ENCODE assay signal across 14 cellular contexts in genomic region chr9:134670042-134670525, GRCh38. TPM values are rescaled to one million over a fixed set of nuclear protein-coding genes. Genes with fewer than 3 reads are reported as not detected.
A peak's percentile ranks its signal among the peaks of the same experiment; 100 is the strongest.
DNase-seq lines count a peak whose midpoint lies in the region; ATAC-seq, FAIRE-seq and TF ChIP-seq lines count a peak whose summit lies in the region.
"Had no signal": no experiment of that assay in that cellular context is flagged by ENCODE, and none has a peak within 500 bp of the region (broad histone marks: within the 10 kb centered on the region; RNA-seq: fewer than 3 reads in every experiment).

No MANE protein-coding gene starts in this region.

- H3K27me3 ChIP-seq in mammary epithelial cell (ENCODE audit: insufficient read depth, low read length): no peaks in the 10 kb centered on the region
- H3K27me3 ChIP-seq in mesendoderm (ENCODE audit: insufficient read depth, low read length, poor library complexity): no peaks in the 10 kb centered on the region

- H3K9ac ChIP-seq in mammary epithelial cell (ENCODE audit: insufficient read depth, low read length): no peak overlapping the region
- no peak overlapping the region for H3K9ac ChIP-seq in mesendoderm (ENCODE audit: low read length)
- H3K9ac ChIP-seq: KMS-11 had no signal

- H2BK5ac ChIP-seq in mesendoderm (ENCODE audit: low read length): no peak overlapping the region

- intact Hi-C loops in mammary epithelial cell (cut with micrococcal nuclease): no loop called here

- H3K9me3 ChIP-seq in A549 (peaks cover 5% of the 10 kb centered on the region; the same call in 2 of the 3 replicates), mammary epithelial cell (replicated peaks; ENCODE audit: insufficient read depth, low read length) (peaks cover 4% of the 10 kb centered on the region)

- peak overlapping the region; percentile 83 for H3K4me2 ChIP-seq in A549
- H3K4me2 ChIP-seq in mammary epithelial cell (ENCODE audit: insufficient read depth, low read depth, low read length): no peak overlapping the region
- no peak overlapping the region for H3K4me2 ChIP-seq in mesendoderm (ENCODE audit: low read length)
- H3K4me2 ChIP-seq: KMS-11 had no signal

- H2AFZ ChIP-seq in mammary epithelial cell (ENCODE audit: low read depth, low read length): no peak overlapping the region

- WGBS in A549 (ENCODE audit: missing lambda C conversion rate): 9% methylated on average over 6 of the region's 6 CpGs
- 13% methylated on average over 5 of the region's 6 CpGs for WGBS in mammary epithelial cell (ENCODE audit: low coverage, missing lambda C conversion rate)
- WGBS in mesendoderm (ENCODE audit: extremely low coverage, insufficient coverage, low lambda C conversion rate): no CpG with 5 or more reads among the region's 6 CpGs

- H3K4me3 ChIP-seq in A549 (no peak overlapping the region), mammary epithelial cell (replicated peaks in 1 of 3; ENCODE audit: insufficient read depth in 1 of 3, low read depth in 2 of 3, low read length in 3 of 3) (no peak overlapping the region), mesendoderm (ENCODE audit: low read length) (no peak overlapping the region)
- H3K4me3 ChIP-seq: coronary artery had no signal

- H3K36me3 ChIP-seq in mammary epithelial cell (ENCODE audit: insufficient read depth, low read length) (no peaks in the 10 kb centered on the region), mesendoderm (ENCODE audit: control insufficient read depth, insufficient read depth, low read length) (no peaks in the 10 kb centered on the region)

- dilution Hi-C loops in mammary epithelial cell (cut with HindIII; ENCODE audit: low sequenced_read_pairs): no loop called here

- ATAC-seq in A549 (peak; percentile 76 to 81), HG03280 (IDR thresholded peaks at IDR 0.05; ENCODE audit: unreplicated experiment) (no peak)
- ATAC-seq: activated T-helper 17 cell treated with anti-CD3 and anti-CD28 coated beads, Interleukin-2, amount 50 U/mL, for 72 hours had no signal

- no peak for FAIRE-seq in A549 (lab: Jason Lieb, UNC)

- in situ Hi-C loops in mammary epithelial cell (cut with MboI; ENCODE audit: low sequenced_read_pairs in 2 of 2): no loop called here

- no peak overlapping the region for H3K4ac ChIP-seq in mesendoderm (ENCODE audit: low read depth, low read length)

- TF ChIP-seq EP300 in A549 (IDR thresholded peaks at IDR 0.05): peak; percentile 69 to 78; a peak in 4 of 5 replicates

- peak; percentile 63 to 79 for DNase-seq in A549 (ENCODE audit: low read depth in 1 of 2, low spot score in 1 of 2)
- peak; percentile 78 for DNase-seq in HS-5 (ENCODE audit: low read depth)
- peak; percentile 42 for DNase-seq in mammary epithelial cell
- peak; percentile 82 for DNase-seq in mesendoderm
- no peak for DNase-seq in stimulated activated naive CD4-positive, alpha-beta T cell treated with Interleukin-2 at 50 U/mL for 16 hours (lab: John Stamatoyannopoulos, UW)
- DNase-seq in DMS79 (lab: John Stamatoyannopoulos, UW): no peak
- no peak for DNase-seq in DMS153 treated with DMSO at 0.1 percent for 48 hours (lab: John Stamatoyannopoulos, UW; ENCODE audit: unreplicated experiment)
- DNase-seq: ACHN; activated CD4-positive, CD25-positive, alpha-beta regulatory T cell; retina had no signal

- no peak overlapping the region for H2BK15ac ChIP-seq in mesendoderm (replicated peaks; ENCODE audit: low read depth)

- BruUV-seq in mammary epithelial cell (replicated peaks; lab: Mats Ljungman, UMichigan): no TSS peak

- TF ChIP-seq CTCF in A549 (IDR thresholded peaks at IDR 0.05) (no peak), mammary epithelial cell (conservative IDR thresholded peaks at IDR 0.05 in 1 of 2, IDR thresholded peaks at IDR 0.05 in 1 of 2; ENCODE audit: extremely low read depth in 1 of 2, insufficient read depth in 1 of 2, low read depth in 1 of 2, low read length in 2 of 2) (no peak)

- H2AK5ac ChIP-seq in mesendoderm (ENCODE audit: low read length): no peak overlapping the region

- H3K79me2 ChIP-seq in mammary epithelial cell (ENCODE audit: insufficient read depth, low read length) (no peaks in the 10 kb centered on the region), mesendoderm (ENCODE audit: control insufficient read depth, insufficient read depth, low read length) (peaks cover 37% of the 10 kb centered on the region)

- H3K4me1 ChIP-seq in A549 (peaks cover 42% of the 10 kb centered on the region), mammary epithelial cell (ENCODE audit: insufficient read depth, low read length) (no peaks in the 10 kb centered on the region), mesendoderm (ENCODE audit: control insufficient read depth, low read depth, low read length) (peaks cover 11% of the 10 kb centered on the region)

- H2BK120ac ChIP-seq in mesendoderm (ENCODE audit: low read depth, low read length): no peak overlapping the region

- TF ChIP-seq RAD21 in A549 (conservative IDR thresholded peaks at IDR 0.05 in 1 of 2, IDR thresholded peaks at IDR 0.05 in 1 of 2): peak in 1 of 2 experiments; percentile 10; a peak in 1 of 5 replicates

- no peak overlapping the region for H3K56ac ChIP-seq in mesendoderm (ENCODE audit: low read length)

- TF ChIP-seq POLR2A in A549 (IDR thresholded peaks at IDR 0.05; ENCODE audit: low read length): no peak

- H3K27ac ChIP-seq in A549 (peak overlapping the region; percentile 81 to 89), mammary epithelial cell (ENCODE audit: insufficient read depth, low read depth, low read length) (no peak overlapping the region), mesendoderm (ENCODE audit: low read depth, low read length) (no peak overlapping the region)
- H3K27ac ChIP-seq: KMS-11 had no signal

- no peaks in the 10 kb centered on the region for H4K20me1 ChIP-seq in mammary epithelial cell (ENCODE audit: insufficient read depth, low read length)

- H3K23ac ChIP-seq in mesendoderm (ENCODE audit: low read length): no peak overlapping the region

- CTCF ChIA-PET in A549 (lab: Yijun Ruan, JAX): interaction anchor here (0.6 to 4.6 kb wide), 12 partner anchors 9 to 225 kb away, joined by 3 to 26 read pairs (median 4); no protein-coding TSS in a partner anchor
- CTCF ChIA-PET in mammary epithelial cell (lab: Charles Lee; ENCODE audit: low non-redundant PET): interaction anchor here (0.8 kb wide), 1 partner anchor 61 kb away, joined by 5 read pairs; no protein-coding TSS in a partner anchor

- H4K8ac ChIP-seq in mesendoderm (ENCODE audit: low read depth, low read length): no peak overlapping the region

- H4K5ac ChIP-seq in mesendoderm (ENCODE audit: low read length): no peak overlapping the region

- peaks cover 50% of the 10 kb centered on the region for H3K79me1 ChIP-seq in mesendoderm (ENCODE audit: low read length)

- POLR2A ChIA-PET in A549 (lab: Yijun Ruan, JAX): no interaction called here

- no peak overlapping the region for H3K18ac ChIP-seq in mesendoderm (ENCODE audit: low read length)

TF ChIP-seq in A549, 52 proteins besides CTCF, POLR2A, EP300 and RAD21:
- no peak for TF ChIP-seq CHD2 (IDR thresholded peaks at IDR 0.05; ENCODE audit: low read length, partially characterized antibody)
- TF ChIP-seq JUNB (IDR thresholded peaks at IDR 0.05): peak; percentile 85
- 0 out of 3 replicates have a peak, but pooled peaks have one; percentile 5 for TF ChIP-seq SMC3 (IDR thresholded peaks at IDR 0.05)
- TF ChIP-seq, protein P1, sequence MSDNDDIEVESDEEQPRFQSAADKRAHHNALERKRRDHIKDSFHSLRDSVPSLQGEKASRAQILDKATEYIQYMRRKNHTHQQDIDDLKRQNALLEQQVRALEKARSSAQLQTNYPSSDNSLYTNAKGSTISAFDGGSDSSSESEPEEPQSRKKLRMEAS (IDR thresholded peaks at IDR 0.05): peak; percentile 63
- peak in 1 of 2 experiments; percentile 49; a peak in 1 of 4 replicates for TF ChIP-seq CEBPB (IDR thresholded peaks at IDR 0.05)
- peak; percentile 64 to 68; a peak in 4 of 5 replicates for TF ChIP-seq JUN (IDR thresholded peaks at IDR 0.05)
- TF ChIP-seq HOXA7 (CRISPR knock-in tag; IDR thresholded peaks at IDR 0.05): no peak
- TF ChIP-seq GATA3 (IDR thresholded peaks at IDR 0.05; ENCODE audit: borderline replicate concordance): peak; percentile 79; the same call in 1 of the 2 replicates
- TF ChIP-seq FOSL2 (IDR thresholded peaks at IDR 0.05): peak; percentile 64
- peak; percentile 69 for TF ChIP-seq FOSL2 (CRISPR knock-in tag; IDR thresholded peaks at IDR 0.05)
TF ChIP-seq in A549: peak in this region for 7.

RNA-seq across cellular contexts. Expression of gene COL5A1, which starts 28.5 kb away (rescaled TPM):
- 15.2 and 16.1 TPM in 2 replicates for polyA plus RNA-seq in A549 (2011; rRNA removed)
- 19.4 and 22.8 TPM in 2 replicates for polyA plus RNA-seq in A549 (2012; cell fraction: cytosol; rRNA removed)
- 109 and 117 TPM in 2 replicates for polyA plus RNA-seq in A549 (2012; cell fraction: nucleus; rRNA removed)
- 50.7 to 72.3 TPM (median 67.5 TPM) in 3 replicates for polyA plus RNA-seq in A549 (2017; fragmentation: RNase III; extraction: RNeasy Plus Mini Kit Qiagen cat#74134 plus additional on column Dnase treatment)
- 18.7 and 27.1 TPM in 2 replicates for polyA minus RNA-seq in A549 (2011; rRNA and poly(A)+ RNA removed)
- total RNA-seq in mammary epithelial cell: 10 to 100 TPM in 1 of 2 donors, 1 to 10 TPM in 1; 7.2 to 22.8 TPM
- polyA plus RNA-seq in mammary epithelial cell: 1.2 TPM
- polyA minus RNA-seq in mammary epithelial cell: 5.4 TPM
- polyA plus RNA-seq in mesendoderm (2013, experiment 1 of 2): 23.5 TPM
- polyA plus RNA-seq in mesendoderm (2013, experiment 2 of 2): 21.5 TPM

Comparison
In these comparisons a context has a peak if more than half of its experiments do, and no peak if none do; other contexts are left out.
1. DNase-seq: peak in A549 (2 of 2), HS-5 (single experiment), mammary epithelial cell (single experiment) and mesendoderm (single experiment); none in stimulated activated naive CD4-positive, alpha-beta T cell treated with Interleukin-2 at 50 U/mL for 16 hours (single experiment), DMS79 (single experiment) and DMS153 treated with DMSO at 0.1 percent for 48 hours (single experiment).
2. H3K27ac ChIP-seq: peak in A549 (2 of 2); none in mammary epithelial cell (single experiment) and mesendoderm (single experiment).